8 cellular contexts compared by ENCODE assay signal in the genomic region with DNA sequence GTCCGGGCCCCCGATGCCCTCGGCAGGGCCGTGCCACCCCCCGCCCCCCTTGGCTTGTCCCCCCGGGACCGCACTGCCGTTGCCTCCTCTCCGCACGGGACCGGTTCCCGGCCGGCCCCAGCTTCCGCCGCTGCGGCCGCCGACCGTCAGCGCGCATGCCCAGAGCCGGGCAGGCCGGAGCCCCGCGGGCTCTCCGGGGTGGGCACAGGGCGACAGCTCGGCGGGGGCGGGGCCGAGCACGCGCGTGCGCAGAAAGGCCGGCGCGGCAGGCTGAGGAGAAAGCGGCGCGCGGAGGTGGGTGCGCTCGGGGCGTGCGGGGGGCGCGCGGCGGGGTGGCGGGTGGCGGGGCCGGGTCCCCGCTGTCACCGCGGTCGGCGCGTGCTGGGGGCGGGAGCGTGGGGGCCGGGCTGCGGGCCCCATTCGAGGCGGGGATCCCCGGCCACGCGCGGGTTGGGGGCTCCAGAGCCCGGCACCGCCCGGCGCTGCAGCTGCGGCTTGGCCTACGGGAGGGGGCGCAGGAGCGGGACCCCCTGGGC. TPM values are rescaled to one million over a fixed set of nuclear protein-coding genes. Genes with fewer than 3 reads are reported as not detected.
DNase-seq lines count a peak whose midpoint lies in the region; ATAC-seq, FAIRE-seq and TF ChIP-seq lines count a peak whose summit lies in the region.

TBC1D24 (plus strand) TSS at position 251 of the 536 bp plus-strand sequence. CDS start 21,022 bp downstream, outside the sequence.

- intact Hi-C loops in lower lobe of right lung (cut with DNase I): no loop called here

- H3K27ac ChIP-seq in lower lobe of right lung: peak within 1 kb of the TSS; percentile 84

- peaks cover 32% of the 10 kb centered on the region for H3K27me3 ChIP-seq in lower lobe of right lung (ENCODE audit: low read depth)

- ATAC-seq in HG03135 (IDR thresholded peaks at IDR 0.05; ENCODE audit: unreplicated experiment): peak; percentile 56
- peak; percentile 91 to 94 for ATAC-seq in lower lobe of right lung

- DNase-seq in A172 (ENCODE audit: low spot score): peak; percentile 57
- peak; percentile 100 for DNase-seq in GM18507 (ENCODE audit: extremely low spot score, insufficient read length, low read depth)
- DNase-seq in NCI-H82 (lab: John Stamatoyannopoulos, UW): peak; percentile 88
- peak; percentile 27 to 70 for DNase-seq in activated CD8-positive, alpha-beta memory T cell treated with anti-CD3 and anti-CD28 coated beads for 1 hour (ENCODE audit: extremely low read depth in 1 of 2, low read depth in 1 of 2)
- peak; percentile 56 for DNase-seq in effector CD4-positive, alpha-beta T cell
- DNase-seq in lower lobe of right lung: peak; percentile 89
- DNase-seq in stimulated activated CD4-positive, alpha-beta T cell treated with anti-CD3 and anti-CD28 coated beads, Interleukin-4, amount 100 ng/mL, for 4 hours: peak; percentile 74 to 87

- TF ChIP-seq CTCF in lower lobe of right lung (IDR thresholded peaks at IDR 0.05): no peak

- FAIRE-seq in GM18507 (lab: Jason Lieb, UNC): peak; percentile 88

- H3K4me3 ChIP-seq in lower lobe of right lung: peak within 1 kb of the TSS; percentile 84

- H3K36me3 ChIP-seq in lower lobe of right lung: no peaks in the 10 kb centered on the region

- peaks cover 34% of the 10 kb centered on the region for H3K4me1 ChIP-seq in lower lobe of right lung

- no peaks in the 10 kb centered on the region for H3K9me3 ChIP-seq in lower lobe of right lung

RNA-seq across cellular contexts. Expression of gene TBC1D24, which starts in this region (rescaled TPM):
- total RNA-seq in A172 (2014; rRNA removed; shearing (Covaris generic)): 8.6 and 18.0 TPM in 2 replicates
- total RNA-seq in lower lobe of right lung: 40.2 TPM

Comparison
In these comparisons a context has a peak if more than half of its experiments do, and no peak if none do; other contexts are left out.
1. Peak in every context shown above with its lines: DNase-seq, ATAC-seq, H3K4me3 ChIP-seq and H3K27ac ChIP-seq.
2. DNase-seq: peak in every context shown above with its lines; median percentile 100 in GM18507; 89 in lower lobe of right lung; 88 in NCI-H82; 80 in stimulated activated CD4-positive, alpha-beta T cell treated with anti-CD3 and anti-CD28 coated beads, Interleukin-4, amount 100 ng/mL, for 4 hours; 57 in A172; 56 in effector CD4-positive, alpha-beta T cell; 48 in activated CD8-positive, alpha-beta memory T cell treated with anti-CD3 and anti-CD28 coated beads for 1 hour.